27 cellular contexts compared by ENCODE assay signal in genomic region chr1:156658496-156658895, GRCh38. TPM values are rescaled to one million over a fixed set of nuclear protein-coding genes. Genes with fewer than 3 reads are reported as not detected.
A peak's percentile ranks its signal among the peaks of the same experiment; 100 is the strongest.
DNase-seq lines count a peak whose midpoint lies in the region; ATAC-seq, FAIRE-seq and TF ChIP-seq lines count a peak whose summit lies in the region.
"Had no signal": no experiment of that assay in that cellular context is flagged by ENCODE, and none has a peak within 500 bp of the region (broad histone marks: within the 10 kb centered on the region; RNA-seq: fewer than 3 reads in every experiment).

No MANE protein-coding gene starts in this region.

- peaks cover 32 to 37% of the 10 kb centered on the region in 2 donors for H3K27me3 Mint-ChIP-seq in natural killer cell (ENCODE audit: low read depth in 2 of 2)

- 50% methylated on average over 14 of the region's 14 CpGs for WGBS in K562 (ENCODE audit: insufficient coverage, low coverage, missing lambda C conversion rate)

- TF ChIP-seq EP300 in K562 (IDR thresholded peaks at IDR 0.05; ENCODE audit: low read length): no peak

- H3K9me2 ChIP-seq in MM.1S (replicated peaks; ENCODE audit: insufficient read depth, low read length): no peaks in the 10 kb centered on the region

- TF ChIP-seq CTCF in MM.1S (IDR thresholded peaks at IDR 0.05; ENCODE audit: low read length) (no peak), K562 (IDR thresholded peaks at IDR 0.05 in 2 of 3, conservative IDR thresholded peaks at IDR 0.05 in 1 of 3; ENCODE audit: insufficient read depth in 2 of 3, low read depth in 1 of 3, low read length in 3 of 3) (no peak), natural killer cell (IDR thresholded peaks at IDR 0.05) (no peak)

- H3K4me3 Mint-ChIP-seq in natural killer cell: peak overlapping the region; percentile 49
- H3K4me3 Mint-ChIP-seq: activated CD8-positive, alpha-beta T cell treated with anti-CD3 and anti-CD28 coated beads, Interleukin-2, amount 10 ng/mL, durations not matched to agents 7 days and 5 days had no signal

- H3K9ac ChIP-seq in MM.1S (ENCODE audit: low read length): no peak overlapping the region
- H3K9ac ChIP-seq in K562 (ENCODE audit: insufficient read depth in 1 of 2, low read depth in 2 of 2, low read length in 2 of 2): peak overlapping the region; percentile 77 to 92; a peak in 3 of 4 replicates

- CTCF ChIA-PET in K562 (lab: Yijun Ruan, JAX; ENCODE audit: low intra/inter-chr PET ratio): interaction anchor here (0.6 to 5.1 kb wide), 6 partner anchors 10 to 74 kb away, joined by 3 to 110 read pairs (median 36); partner anchors contain the start of genes CRABP2 and NES

- FAIRE-seq in K562 (lab: Jason Lieb, UNC): no peak
- FAIRE-seq: colon, D721Med, GM12891, TTC549 had no signal

- no peak overlapping the region for H2AFZ ChIP-seq in MM.1S (ENCODE audit: low read length)
- H2AFZ ChIP-seq in K562 (ENCODE audit: low read depth, low read length): no peak overlapping the region

- peaks cover 44% of the 10 kb centered on the region for H3K9me1 ChIP-seq in K562 (ENCODE audit: control insufficient read depth, insufficient read depth, low read length)

- H3K36me3 ChIP-seq in MM.1S (replicated peaks; ENCODE audit: insufficient read depth, low read length) (no peaks in the 10 kb centered on the region), K562 (ENCODE audit: control insufficient read depth, insufficient read depth, low read length) (peaks cover 58% of the 10 kb centered on the region; the same call in 2 of the 3 replicates)
- H3K36me3 ChIP-seq: esophagus muscularis mucosa, right atrium auricular region had no signal

- H3K27ac ChIP-seq in MM.1S (ENCODE audit: low read length): no peak overlapping the region
- peak overlapping the region; percentile 68 for H3K27ac ChIP-seq in K562 (ENCODE audit: extremely low read depth, low read depth, low read length)
- H3K27ac ChIP-seq: foreskin keratinocyte had no signal

- no peaks in the 10 kb centered on the region for H3K36me3 Mint-ChIP-seq in natural killer cell
- H3K36me3 Mint-ChIP-seq: brain, type B pancreatic cell had no signal

- H3K79me2 ChIP-seq in MM.1S (ENCODE audit: low read length): peaks cover 82% of the 10 kb centered on the region
- peaks cover 87% of the 10 kb centered on the region for H3K79me2 ChIP-seq in K562 (ENCODE audit: control insufficient read depth, insufficient read depth, low read length)

- H3K4me2 ChIP-seq in MM.1S (ENCODE audit: low read depth, low read length): peak overlapping the region; percentile 76
- peak overlapping the region; percentile 93 for H3K4me2 ChIP-seq in K562 (ENCODE audit: insufficient read depth, low read length)

- peaks cover 50 to 63% of the 10 kb centered on the region in 2 donors for H3K4me1 Mint-ChIP-seq in natural killer cell

- POLR2A ChIA-PET in K562 (lab: Yijun Ruan, JAX): interaction anchor here (0.6 to 1.5 kb wide), 5 partner anchors 10 to 266 kb away, joined by 3 to 6 read pairs (median 3); no protein-coding TSS in a partner anchor

- peaks cover 37% of the 10 kb centered on the region for H4K20me1 ChIP-seq in MM.1S (ENCODE audit: insufficient read depth, low read length)
- H4K20me1 ChIP-seq in K562 (replicated peaks; ENCODE audit: control insufficient read depth, insufficient read depth, low read length): peaks cover 64% of the 10 kb centered on the region

- no peak for ATAC-seq in K562
- ATAC-seq in natural killer cell: no peak
- ATAC-seq in HG03039 (IDR thresholded peaks at IDR 0.05; ENCODE audit: unreplicated experiment): no peak
- ATAC-seq: activated CD4-positive, CD25-positive, alpha-beta regulatory T cell treated with anti-CD3 and anti-CD28 coated beads, Interleukin-2, amount 50 U/mL, for 24 hours; activated CD8-positive, alpha-beta T cell treated with anti-CD3 and anti-CD28 coated beads, Interleukin-2, amount 10 ng/mL, durations not matched to agents 7 days and 5 days; foreskin keratinocyte; Panc1 had no signal

- H3K9me3 ChIP-seq in MM.1S (replicated peaks; ENCODE audit: insufficient read depth, low read length): no peaks in the 10 kb centered on the region
- H3K9me3 ChIP-seq in K562 (replicated peaks; ENCODE audit: control insufficient read depth, insufficient read depth, low read depth, low read length): no peaks in the 10 kb centered on the region
- H3K9me3 ChIP-seq: esophagus muscularis mucosa, right atrium auricular region had no signal

- no peak for TF ChIP-seq POLR2A in K562 (conservative IDR thresholded peaks at IDR 0.05)

- peaks cover 29% of the 10 kb centered on the region for H3F3A ChIP-seq in MM.1S (ENCODE audit: insufficient read depth, low read length)

- no peak for TF ChIP-seq RAD21 in K562 (CRISPR knock-in tag; conservative IDR thresholded peaks at IDR 0.05 in 1 of 2, IDR thresholded peaks at IDR 0.05 in 1 of 2)

- peaks cover 41% of the 10 kb centered on the region for H3K4me1 ChIP-seq in MM.1S (ENCODE audit: low read length)
- H3K4me1 ChIP-seq in K562 (replicated peaks in 1 of 2; ENCODE audit: control insufficient read depth in 2 of 2, insufficient read depth in 2 of 2, low read length in 2 of 2): peaks cover 55 to 68% of the 10 kb centered on the region in 2 experiments

- DNase-seq in CMK (ENCODE audit: low read depth) (peak; percentile 36), MM.1S (no peak), K562 (ENCODE audit: extremely low read depth in 1 of 4, low spot score in 3 of 4) (no peak), natural killer cell (no peak), NCI-H1105 treated with DMSO at 0.1 percent for 48 hours (lab: John Stamatoyannopoulos, UW) (no peak)
- DNase-seq in NK-92 treated with Interleukin-12 subunit alpha and Interleukin-12 subunit beta, amount 100 ng/mL, for 24 hours (lab: John Stamatoyannopoulos, UW): no peak
- DNase-seq: activated CD8-positive, alpha-beta T cell treated with anti-CD3 and anti-CD28 coated beads, Interleukin-2, amount 10 ng/mL, durations not matched to agents 7 days and 5 days; activated gamma-delta T cell; foreskin keratinocyte; mammary epithelial cell; NCI-H146; stimulated activated CD4-positive, alpha-beta T cell treated with anti-CD3 and anti-CD28 coated beads, Interleukin-2, amount 100 ng/mL, for 48 hours; T-helper 1 cell had no signal

- intact Hi-C loops in K562 (cut with micrococcal nuclease) (no loop called here), natural killer cell (cut with micrococcal nuclease) (no loop called here)

- H3K27ac Mint-ChIP-seq in natural killer cell: peak overlapping the region; percentile 83 to 85
- H3K27ac Mint-ChIP-seq: activated CD8-positive, alpha-beta T cell treated with anti-CD3 and anti-CD28 coated beads, Interleukin-2, amount 10 ng/mL, durations not matched to agents 7 days and 5 days; type B pancreatic cell had no signal

- H3K27me3 ChIP-seq in MM.1S (replicated peaks; ENCODE audit: insufficient read depth, low read length): no peaks in the 10 kb centered on the region
- H3K27me3 ChIP-seq in K562 (ENCODE audit: control insufficient read depth in 2 of 2, insufficient read depth in 2 of 2, low read length in 2 of 2): no peaks in the 10 kb centered on the region
- H3K27me3 ChIP-seq: right atrium auricular region had no signal

- BruUV-seq in K562 (replicated peaks; lab: Mats Ljungman, UMichigan): no TSS peak

- in situ Hi-C loops in K562 (cut with MboI): no loop called here

- no peaks in the 10 kb centered on the region for H3K9me3 Mint-ChIP-seq in natural killer cell
- H3K9me3 Mint-ChIP-seq: neural crest cell, type B pancreatic cell had no signal

- no peak overlapping the region for H3K4me3 ChIP-seq in MM.1S (ENCODE audit: low read length)
- H3K4me3 ChIP-seq in K562: peak overlapping the region; percentile 19

RNA-seq across cellular contexts. Expression of gene BCAN, which starts 16.6 kb away (rescaled TPM):
- 0.12 TPM in 1 of 2 replicates, not detected in the other for total RNA-seq in K562 (2011; cell fraction: chromatin; rRNA removed; ENCODE audit: low replicate concordance)
- 0.17 and 0.26 TPM in 2 replicates for total RNA-seq in K562 (2011; cell fraction: nucleolus; rRNA removed)
- not detected in 2 replicates for total RNA-seq in K562 (2011; cell fraction: nucleoplasm; rRNA removed)
- 0.12 TPM in 1 of 2 replicates, not detected in the other for total RNA-seq in K562 (2014; rRNA removed)
- total RNA-seq in K562 (2014; rRNA removed; fragmentation: Illumina TruSeq; extraction: Trizol): not detected in 2 replicates
- 0.08 TPM in 1 of 2 replicates, not detected in the other for total RNA-seq in K562 (2015; rRNA removed; fragmentation: Illumina TruSeq; extraction: Trizol)
- total RNA-seq in K562 (2021): 0.22 TPM in 1 of 2 replicates, not detected in the other
- polyA plus RNA-seq in K562 (2011; rRNA removed): 0.06 and 0.09 TPM in 2 replicates
- polyA plus RNA-seq in K562 (2011; cell fraction: cytosol; rRNA removed): 0.04 and 0.25 TPM in 2 replicates
- polyA plus RNA-seq in K562 (2011; cell fraction: nucleus; rRNA removed): 0.06 and 0.21 TPM in 2 replicates
- 0.35 and 0.52 TPM in 2 replicates for polyA plus RNA-seq in K562 (2012)
- 0.19 and 0.33 TPM in 2 replicates for polyA plus RNA-seq in K562 (2014; fragmentation: Illumina TruSeq; extraction: Trizol)
- under 1 TPM in 1 of 2 experiments, not detected in 1; 0.04 TPM for polyA plus RNA-seq in K562 (2014; fragmentation: Nextera tagmentation; extraction: Ambion mirVana)
- 0.22 and 0.23 TPM in 2 replicates for polyA plus RNA-seq in K562 (2014; rRNA removed)
- not detected in 2 replicates for polyA minus RNA-seq in K562 (2011; rRNA and poly(A)+ RNA removed)
- not detected in 2 replicates for polyA minus RNA-seq in K562 (2011; cell fraction: cytosol; rRNA and poly(A)+ RNA removed)
- not detected in 2 replicates for polyA minus RNA-seq in K562 (2011; cell fraction: nucleus; rRNA and poly(A)+ RNA removed)
- under 1 TPM; 0.18 to 0.25 (median 0.19) TPM for total RNA-seq in natural killer cell
- total RNA-seq: activated CD8-positive, alpha-beta T cell treated with anti-CD3 and anti-CD28 coated beads, Interleukin-2, amount 10 ng/mL, durations not matched to agents 7 days and 5 days; foreskin keratinocyte; mammary epithelial cell; right atrium auricular region had no signal
- polyA plus RNA-seq: CD14-positive monocyte, foreskin keratinocyte, mammary epithelial cell had no signal

RNA-seq across cellular contexts. Expression of gene NES, which starts 18.7 kb away (rescaled TPM):
- total RNA-seq in K562 (2011; cell fraction: chromatin; rRNA removed; ENCODE audit: low replicate concordance): 1.5 and 2.0 TPM in 2 replicates
- 1.7 TPM in 2 replicates for total RNA-seq in K562 (2011; cell fraction: nucleolus; rRNA removed)
- 1.8 and 3.1 TPM in 2 replicates for total RNA-seq in K562 (2011; cell fraction: nucleoplasm; rRNA removed)
- total RNA-seq in K562 (2014; rRNA removed) (5.8 and 6.6 TPM in 2 replicates), K562 (2014; rRNA removed; fragmentation: Illumina TruSeq; extraction: Trizol) (3.3 and 4.1 TPM in 2 replicates), K562 (2015; rRNA removed; fragmentation: Illumina TruSeq; extraction: Trizol) (4.8 and 4.9 TPM in 2 replicates), K562 (2021) (5.5 and 8.6 TPM in 2 replicates), natural killer cell (not detected)
- polyA plus RNA-seq in K562 (2011; rRNA removed) (2.7 TPM in 2 replicates), K562 (2014; fragmentation: Illumina TruSeq; extraction: Trizol) (5.4 and 6.3 TPM in 2 replicates), K562 (2014; fragmentation: Nextera tagmentation; extraction: Ambion mirVana) (under 1 TPM; 0.10 to 0.13 TPM), K562 (2014; rRNA removed) (2.5 and 4.2 TPM in 2 replicates)
- 1.5 and 2.5 TPM in 2 replicates for polyA plus RNA-seq in K562 (2011; cell fraction: cytosol; rRNA removed)
- polyA plus RNA-seq in K562 (2011; cell fraction: nucleus; rRNA removed): 3.2 and 5.5 TPM in 2 replicates
- 6.5 and 7.0 TPM in 2 replicates for polyA plus RNA-seq in K562 (2012)
- polyA minus RNA-seq in K562 (2011; rRNA and poly(A)+ RNA removed): 2.3 and 2.4 TPM in 2 replicates
- 3.8 and 5.4 TPM in 2 replicates for polyA minus RNA-seq in K562 (2011; cell fraction: cytosol; rRNA and poly(A)+ RNA removed)
- polyA minus RNA-seq in K562 (2011; cell fraction: nucleus; rRNA and poly(A)+ RNA removed): 1.2 and 1.4 TPM in 2 replicates
- total RNA-seq: activated CD8-positive, alpha-beta T cell treated with anti-CD3 and anti-CD28 coated beads, Interleukin-2, amount 10 ng/mL, durations not matched to agents 7 days and 5 days had no signal
- polyA plus RNA-seq: CD14-positive monocyte had no signal

RNA-seq across cellular contexts. Expression of gene HAPLN2, which starts 39.3 kb away (rescaled TPM):
- total RNA-seq in K562 (2011; cell fraction: chromatin; rRNA removed; ENCODE audit: low replicate concordance): 1.4 TPM in 1 of 2 replicates, not detected in the other
- 3.0 TPM in 2 replicates for total RNA-seq in K562 (2011; cell fraction: nucleolus; rRNA removed)
- 0.53 and 0.88 TPM in 2 replicates for total RNA-seq in K562 (2011; cell fraction: nucleoplasm; rRNA removed)
- total RNA-seq in K562 (2014; rRNA removed) (3.1 and 3.8 TPM in 2 replicates), K562 (2014; rRNA removed; fragmentation: Illumina TruSeq; extraction: Trizol) (not detected in 2 replicates), K562 (2015; rRNA removed; fragmentation: Illumina TruSeq; extraction: Trizol) (0.14 and 0.19 TPM in 2 replicates), K562 (2021) (3.6 and 5.2 TPM in 2 replicates), natural killer cell (not detected)
- polyA plus RNA-seq in K562 (2011; rRNA removed) (0.39 and 0.76 TPM in 2 replicates), K562 (2014; fragmentation: Illumina TruSeq; extraction: Trizol) (0.17 TPM in 1 of 2 replicates, not detected in the other), K562 (2014; fragmentation: Nextera tagmentation; extraction: Ambion mirVana) (not detected), K562 (2014; rRNA removed) (4.4 and 4.5 TPM in 2 replicates)
- 1.3 and 4.1 TPM in 2 replicates for polyA plus RNA-seq in K562 (2011; cell fraction: cytosol; rRNA removed)
- polyA plus RNA-seq in K562 (2011; cell fraction: nucleus; rRNA removed): 6.5 and 10.9 TPM in 2 replicates
- 0.95 and 3.3 TPM in 2 replicates for polyA plus RNA-seq in K562 (2012)
- polyA minus RNA-seq in K562 (2011; rRNA and poly(A)+ RNA removed): 0.35 TPM in 1 of 2 replicates, not detected in the other
- polyA minus RNA-seq in K562 (2011; cell fraction: cytosol; rRNA and poly(A)+ RNA removed): not detected in 2 replicates
- 3.1 and 3.8 TPM in 2 replicates for polyA minus RNA-seq in K562 (2011; cell fraction: nucleus; rRNA and poly(A)+ RNA removed)
- total RNA-seq: activated CD8-positive, alpha-beta T cell treated with anti-CD3 and anti-CD28 coated beads, Interleukin-2, amount 10 ng/mL, durations not matched to agents 7 days and 5 days; foreskin keratinocyte; mammary epithelial cell; NCI-H460 had no signal
- polyA plus RNA-seq: CD14-positive monocyte, foreskin keratinocyte, mammary epithelial cell had no signal

RNA-seq across cellular contexts. Expression of gene CRABP2, which starts 46.9 kb away (rescaled TPM):
- total RNA-seq in K562 (2011; cell fraction: chromatin; rRNA removed; ENCODE audit: low replicate concordance): 0.86 TPM in 1 of 2 replicates, not detected in the other
- 0.39 and 1.0 TPM in 2 replicates for total RNA-seq in K562 (2011; cell fraction: nucleolus; rRNA removed)
- total RNA-seq in K562 (2011; cell fraction: nucleoplasm; rRNA removed): 0.44 TPM in 1 of 2 replicates, not detected in the other
- total RNA-seq in K562 (2014; rRNA removed) (0.86 and 1.2 TPM in 2 replicates), K562 (2014; rRNA removed; fragmentation: Illumina TruSeq; extraction: Trizol) (0.32 and 0.36 TPM in 2 replicates), K562 (2015; rRNA removed; fragmentation: Illumina TruSeq; extraction: Trizol) (0.72 and 1.3 TPM in 2 replicates), K562 (2021) (1.5 and 1.6 TPM in 2 replicates), natural killer cell (1 to 10 TPM; 3.0 to 3.8 (median 3.0) TPM)
- polyA plus RNA-seq in K562 (2011; rRNA removed) (0.50 and 1.5 TPM in 2 replicates), K562 (2014; fragmentation: Illumina TruSeq; extraction: Trizol) (1.9 and 2.5 TPM in 2 replicates), K562 (2014; fragmentation: Nextera tagmentation; extraction: Ambion mirVana) (under 1 TPM; 0.30 to 0.52 TPM), K562 (2014; rRNA removed) (0.82 and 1.2 TPM in 2 replicates)
- polyA plus RNA-seq in K562 (2011; cell fraction: cytosol; rRNA removed): 0.58 and 1.3 TPM in 2 replicates
- polyA plus RNA-seq in K562 (2011; cell fraction: nucleus; rRNA removed): 1.8 and 2.6 TPM in 2 replicates
- polyA plus RNA-seq in K562 (2012): 2.6 and 2.9 TPM in 2 replicates
- polyA minus RNA-seq in K562 (2011; rRNA and poly(A)+ RNA removed): 0.28 and 0.72 TPM in 2 replicates
- not detected in 2 replicates for polyA minus RNA-seq in K562 (2011; cell fraction: cytosol; rRNA and poly(A)+ RNA removed)
- not detected in 2 replicates for polyA minus RNA-seq in K562 (2011; cell fraction: nucleus; rRNA and poly(A)+ RNA removed)

RNA-seq across cellular contexts. Expression of gene GPATCH4, which starts 57.2 kb away (rescaled TPM):
- 75.8 and 111 TPM in 2 replicates for total RNA-seq in K562 (2011; cell fraction: chromatin; rRNA removed; ENCODE audit: low replicate concordance)
- 69.5 and 70.0 TPM in 2 replicates for total RNA-seq in K562 (2011; cell fraction: nucleolus; rRNA removed)
- total RNA-seq in K562 (2011; cell fraction: nucleoplasm; rRNA removed): 69.2 and 102 TPM in 2 replicates
- total RNA-seq in K562 (2014; rRNA removed): 43.7 and 47.5 TPM in 2 replicates
- 73.1 and 76.5 TPM in 2 replicates for total RNA-seq in K562 (2014; rRNA removed; fragmentation: Illumina TruSeq; extraction: Trizol)
- 75.8 and 79.5 TPM in 2 replicates for total RNA-seq in K562 (2015; rRNA removed; fragmentation: Illumina TruSeq; extraction: Trizol)
- total RNA-seq in K562 (2021): 45.8 and 51.4 TPM in 2 replicates
- polyA plus RNA-seq in K562 (2011; rRNA removed): 51.5 and 57.9 TPM in 2 replicates
- 29.4 and 32.0 TPM in 2 replicates for polyA plus RNA-seq in K562 (2011; cell fraction: cytosol; rRNA removed)
- polyA plus RNA-seq in K562 (2011; cell fraction: nucleus; rRNA removed): 51.1 and 51.7 TPM in 2 replicates
- 27.1 and 86.2 TPM in 2 replicates for polyA plus RNA-seq in K562 (2012)
- 94.7 and 105 TPM in 2 replicates for polyA plus RNA-seq in K562 (2014; fragmentation: Illumina TruSeq; extraction: Trizol)
- polyA plus RNA-seq in K562 (2014; fragmentation: Nextera tagmentation; extraction: Ambion mirVana): 10 to 100 TPM; 82.1 to 90.8 TPM
- polyA plus RNA-seq in K562 (2014; rRNA removed): 53.9 and 59.3 TPM in 2 replicates
- 72.9 and 74.3 TPM in 2 replicates for polyA minus RNA-seq in K562 (2011; rRNA and poly(A)+ RNA removed)
- 17.4 and 29.2 TPM in 2 replicates for polyA minus RNA-seq in K562 (2011; cell fraction: cytosol; rRNA and poly(A)+ RNA removed)
- polyA minus RNA-seq in K562 (2011; cell fraction: nucleus; rRNA and poly(A)+ RNA removed): 49.8 and 60.9 TPM in 2 replicates
- 10 to 100 TPM; 19.3 to 27.3 (median 22.1) TPM for total RNA-seq in natural killer cell
